Comparison of ENCODE assay signal across 13 cellular contexts in genomic region chr6:89287351-89288028, GRCh38. TPM values are rescaled to one million over a fixed set of nuclear protein-coding genes. Genes with fewer than 3 reads are reported as not detected.
"Had no signal": no experiment of that assay in that cellular context is flagged by ENCODE, and none has a peak within 500 bp of the region (broad histone marks: within the 10 kb centered on the region; RNA-seq: fewer than 3 reads in every experiment).

No MANE protein-coding gene starts in this region.

- H3K27me3 Mint-ChIP-seq: activated CD4-positive, alpha-beta T cell treated with anti-CD3 and anti-CD28 coated beads, Interleukin-2, amount 10 ng/mL, durations not matched to agents 24 days and 14 days; naive B cell had no signal

- H3K4me1 Mint-ChIP-seq: endodermal cell had no signal

- H3K27ac Mint-ChIP-seq: activated CD4-positive, alpha-beta T cell treated with anti-CD3 and anti-CD28 coated beads, Interleukin-2, amount 10 ng/mL, durations not matched to agents 24 days and 14 days; activated naive CD4-positive, alpha-beta T cell treated with anti-CD3 and anti-CD28 coated beads for 36 hours; activated T-helper 2 cell treated with anti-CD3 and anti-CD28 coated beads, Interferon-gamma antibody, Interleukin-2, Interleukin-4, amounts not matched to agents 10 μg/mL and 5 μg/mL and 100 μg/mL, durations not matched to agents 14 hours and 24 hours and 36 hours; endodermal cell; T-helper 1 cell treated with Interleukin-12 subunit alpha and Interleukin-12 subunit beta and Interleukin-4 antibody, amounts not matched to agents 30 μg/mL and 1 μg/mL, for 36 hours had no signal

- H3K9me3 Mint-ChIP-seq: activated CD4-positive, alpha-beta T cell treated with anti-CD3 and anti-CD28 coated beads, Interleukin-2, amount 10 ng/mL, durations not matched to agents 24 days and 14 days; activated naive CD4-positive, alpha-beta T cell treated with anti-CD3 and anti-CD28 coated beads for 36 hours; activated T-helper 2 cell treated with anti-CD3 and anti-CD28 coated beads, Interferon-gamma antibody, Interleukin-2, Interleukin-4, amounts not matched to agents 10 μg/mL and 5 μg/mL and 100 μg/mL, durations not matched to agents 14 hours and 24 hours and 36 hours; endodermal cell; T-helper 1 cell treated with Interleukin-12 subunit alpha and Interleukin-12 subunit beta and Interleukin-4 antibody, amounts not matched to agents 30 μg/mL and 1 μg/mL, for 36 hours had no signal

- ATAC-seq: left colon, SK-N-SH treated with all-trans-retinoic acid at 6 μM for 48 hours had no signal

- H3K4me3 Mint-ChIP-seq: activated CD4-positive, alpha-beta T cell treated with anti-CD3 and anti-CD28 coated beads, Interleukin-2, amount 10 ng/mL, durations not matched to agents 24 days and 14 days; activated naive CD4-positive, alpha-beta T cell treated with anti-CD3 and anti-CD28 coated beads for 36 hours; endodermal cell; naive B cell; T-helper 1 cell treated with Interleukin-12 subunit alpha and Interleukin-12 subunit beta and Interleukin-4 antibody, amounts not matched to agents 30 μg/mL and 1 μg/mL, for 36 hours had no signal

- DNase-seq: activated CD4-positive, alpha-beta T cell treated with anti-CD3 and anti-CD28 coated beads, Interleukin-2, amount 10 ng/mL, durations not matched to agents 24 days and 14 days; activated naive CD4-positive, alpha-beta T cell treated with anti-CD3 and anti-CD28 coated beads for 36 hours; activated T-cell treated with anti-CD3 and anti-CD28 coated beads, Interleukin-2, amount 50 U/mL, for 1 hour; endodermal cell; left colon; naive B cell; stimulated activated CD4-positive, alpha-beta T cell treated with anti-CD3 and anti-CD28 coated beads, Interleukin-4, amount 100 ng/mL, for 4 hours; stimulated activated CD8-positive, alpha-beta memory T cell treated with anti-CD3 and anti-CD28 coated beads, Interleukin-4, amount 100 ng/mL, for 48 hours; thyroid gland; WERI-Rb-1 had no signal

RNA-seq across cellular contexts. Expression of gene GABRR2, which starts 27.6 kb away (rescaled TPM):
- total RNA-seq: activated naive CD4-positive, alpha-beta T cell treated with anti-CD3 and anti-CD28 coated beads for 36 hours had no signal
